ENCODE assay signal across 8 cellular contexts in genomic region chr4:99947190-99947578, GRCh38. TPM values are rescaled to one million over a fixed set of nuclear protein-coding genes. Genes with fewer than 3 reads are reported as not detected.
DNase-seq lines count a peak whose midpoint lies in the region; ATAC-seq and TF ChIP-seq lines count a peak whose summit lies in the region.

No MANE protein-coding gene starts in this region.

- peak overlapping the region; percentile 93 for H3K4me3 ChIP-seq in suprapubic skin

- no peaks in the 10 kb centered on the region for H3K27me3 Mint-ChIP-seq in T-helper 1 cell treated with Interleukin-12 subunit alpha and Interleukin-12 subunit beta and Interleukin-4 antibody, amounts not matched to agents 30 μg/mL and 1 μg/mL, for 36 hours (ENCODE audit: low read depth)
- H3K27me3 Mint-ChIP-seq in activated naive CD8-positive, alpha-beta T cell treated with anti-CD3 and anti-CD28 coated beads, Interleukin-2, amount 50 U/mL, for 24 hours, result no peaks in the 10 kb centered on the region
- H3K27me3 Mint-ChIP-seq in immature natural killer cell (ENCODE audit: low read depth in 3 of 3), result peaks cover 4 to 12% (median 6%) of the 10 kb centered on the region in 3 donors

- no peak for TF ChIP-seq POLR2A in suprapubic skin (IDR thresholded peaks at IDR 0.05)

- H3K9me3 Mint-ChIP-seq in T-helper 1 cell treated with Interleukin-12 subunit alpha and Interleukin-12 subunit beta and Interleukin-4 antibody, amounts not matched to agents 30 μg/mL and 1 μg/mL, for 36 hours, result no peaks in the 10 kb centered on the region
- H3K9me3 Mint-ChIP-seq in activated naive CD8-positive, alpha-beta T cell treated with anti-CD3 and anti-CD28 coated beads, Interleukin-2, amount 50 U/mL, for 24 hours, result peaks cover 3% of the 10 kb centered on the region
- no peaks in the 10 kb centered on the region for H3K9me3 Mint-ChIP-seq in immature natural killer cell

- no peak for TF ChIP-seq EP300 in suprapubic skin (IDR thresholded peaks at IDR 0.05)

- peaks cover 30% of the 10 kb centered on the region for H3K36me3 Mint-ChIP-seq in T-helper 1 cell treated with Interleukin-12 subunit alpha and Interleukin-12 subunit beta and Interleukin-4 antibody, amounts not matched to agents 30 μg/mL and 1 μg/mL, for 36 hours (ENCODE audit: low read depth)
- H3K36me3 Mint-ChIP-seq in activated naive CD8-positive, alpha-beta T cell treated with anti-CD3 and anti-CD28 coated beads, Interleukin-2, amount 50 U/mL, for 24 hours (ENCODE audit: low read depth), result peaks cover 30% of the 10 kb centered on the region
- no peaks in the 10 kb centered on the region for H3K36me3 Mint-ChIP-seq in immature natural killer cell

- peak overlapping the region; percentile 89 for H3K4me3 Mint-ChIP-seq in T-helper 1 cell treated with Interleukin-12 subunit alpha and Interleukin-12 subunit beta and Interleukin-4 antibody, amounts not matched to agents 30 μg/mL and 1 μg/mL, for 36 hours
- H3K4me3 Mint-ChIP-seq in activated naive CD8-positive, alpha-beta T cell treated with anti-CD3 and anti-CD28 coated beads, Interleukin-2, amount 50 U/mL, for 24 hours, result no peak overlapping the region
- peak overlapping the region; percentile 89 to 95 (median 95) for H3K4me3 Mint-ChIP-seq in immature natural killer cell

- 22% methylated on average over 8 of the region's 8 CpGs for WGBS in suprapubic skin

- DNase-seq in T-helper 1 cell, result no peak
- no peak for DNase-seq in activated naive CD8-positive, alpha-beta T cell treated with anti-CD3 and anti-CD28 coated beads, Interleukin-2, amount 50 U/mL, for 24 hours
- no peak for DNase-seq in immature natural killer cell
- no peak for DNase-seq in suprapubic skin (ENCODE audit: low spot score in 2 of 2)
- DNase-seq in NCI-H82 (lab: John Stamatoyannopoulos, UW), result no peak
- no peak for DNase-seq in NCI-H1694 (lab: John Stamatoyannopoulos, UW)
- no peak for DNase-seq in A172 (ENCODE audit: low spot score)

- no peaks in the 10 kb centered on the region for H3K9me3 ChIP-seq in suprapubic skin

- H3K4me1 Mint-ChIP-seq in T-helper 1 cell treated with Interleukin-12 subunit alpha and Interleukin-12 subunit beta and Interleukin-4 antibody, amounts not matched to agents 30 μg/mL and 1 μg/mL, for 36 hours (ENCODE audit: low read depth), result peaks cover 33% of the 10 kb centered on the region
- H3K4me1 Mint-ChIP-seq in activated naive CD8-positive, alpha-beta T cell treated with anti-CD3 and anti-CD28 coated beads, Interleukin-2, amount 50 U/mL, for 24 hours, result peaks cover 55% of the 10 kb centered on the region
- peaks cover 38 to 51% of the 10 kb centered on the region in 2 donors for H3K4me1 Mint-ChIP-seq in immature natural killer cell

- peak overlapping the region; percentile 96 for H3K27ac Mint-ChIP-seq in T-helper 1 cell treated with Interleukin-12 subunit alpha and Interleukin-12 subunit beta and Interleukin-4 antibody, amounts not matched to agents 30 μg/mL and 1 μg/mL, for 36 hours
- peak overlapping the region; percentile 92 for H3K27ac Mint-ChIP-seq in activated naive CD8-positive, alpha-beta T cell treated with anti-CD3 and anti-CD28 coated beads, Interleukin-2, amount 50 U/mL, for 24 hours
- peak overlapping the region in 4 of 6 donors; percentile 97 to 99 (median 99) for H3K27ac Mint-ChIP-seq in immature natural killer cell

- no peaks in the 10 kb centered on the region for H3K36me3 ChIP-seq in suprapubic skin

- TF ChIP-seq CTCF in suprapubic skin (IDR thresholded peaks at IDR 0.05), result no peak

- no peaks in the 10 kb centered on the region for H3K27me3 ChIP-seq in suprapubic skin

- peak overlapping the region; percentile 93 for H3K27ac ChIP-seq in suprapubic skin

- peaks cover 41% of the 10 kb centered on the region for H3K4me1 ChIP-seq in suprapubic skin

- no peak for ATAC-seq in activated naive CD8-positive, alpha-beta T cell treated with anti-CD3 and anti-CD28 coated beads, Interleukin-2, amount 50 U/mL, for 24 hours

RNA-seq across cellular contexts. Expression of gene DNAJB14, which starts 0.8 kb away (rescaled TPM):
- polyA plus RNA-seq in immature natural killer cell, result 10 to 100 TPM; 48.4 to 83.0 (median 53.4) TPM
- total RNA-seq in suprapubic skin, result 10 to 100 TPM; 19.4 to 30.9 (median 19.8) TPM
- total RNA-seq in A172 (2014; rRNA removed; shearing (Covaris generic)), result 36.9 and 42.0 TPM in 2 replicates

RNA-seq across cellular contexts. Expression of gene H2AZ1, which starts 2.9 kb away (rescaled TPM):
- 100 to 1,000 TPM; 375 to 574 (median 414) TPM for polyA plus RNA-seq in immature natural killer cell
- 100 to 1,000 TPM in 3 of 4 donors, 10 to 100 TPM in 1; 95.3 to 132 (median 113) TPM for total RNA-seq in suprapubic skin
- 669 and 1,047 TPM in 2 replicates for total RNA-seq in A172 (2014; rRNA removed; shearing (Covaris generic))

RNA-seq across cellular contexts. Expression of gene LAMTOR3, which starts 53.0 kb away (rescaled TPM):
- 10 to 100 TPM; 29.9 to 67.2 (median 47.3) TPM for polyA plus RNA-seq in immature natural killer cell
- 10 to 100 TPM; 34.4 to 49.5 (median 39.3) TPM for total RNA-seq in suprapubic skin
- 59.8 and 65.9 TPM in 2 replicates for total RNA-seq in A172 (2014; rRNA removed; shearing (Covaris generic))
